In the genomic region with DNA sequence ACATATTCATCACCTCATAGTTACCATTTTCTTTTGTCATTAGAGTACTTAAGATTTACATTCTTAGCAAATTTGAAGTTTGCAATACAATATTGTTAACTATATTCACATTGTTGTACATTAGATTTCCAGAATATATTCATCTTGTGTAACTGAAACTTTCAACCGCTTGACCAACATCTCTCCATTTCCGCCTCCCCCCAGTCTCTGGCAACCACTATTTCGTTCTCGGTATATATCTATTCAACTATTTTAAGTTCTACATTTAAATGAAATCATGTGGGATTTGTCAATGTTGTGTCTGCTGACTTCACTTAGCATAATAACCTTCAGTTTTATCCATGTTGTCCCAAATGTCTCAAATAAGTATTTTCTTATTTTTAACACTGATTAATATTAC, we compare ENCODE assay signal across 27 cellular contexts.
"Had no signal": no experiment of that assay in that cellular context is flagged by ENCODE, and none has a peak within 500 bp of the region (broad histone marks: within the 10 kb centered on the region; RNA-seq: fewer than 3 reads in every experiment).

No MANE protein-coding gene starts in this region.

- H3K4me3 ChIP-seq: stomach, suprapubic skin, testis, thoracic aorta, thyroid gland, tibial artery, tibial nerve, transverse colon, upper lobe of left lung, upper lobe of right lung, uterus, vagina had no signal

- H3K36me3 ChIP-seq: stomach, suprapubic skin, thoracic aorta, thyroid gland, tibial artery, tibial nerve, transverse colon, upper lobe of left lung, upper lobe of right lung, uterus, vagina had no signal

- DNase-seq: stimulated activated CD4-positive, alpha-beta T cell treated with anti-CD3 and anti-CD28 coated beads, Interleukin-2, amount 100 ng/mL, for 48 hours; stimulated activated CD4-positive, alpha-beta T cell treated with anti-CD3 and anti-CD28 coated beads, Interleukin-4, amount 100 ng/mL, for 1 hour; stimulated activated CD4-positive, alpha-beta T cell treated with anti-CD3 and anti-CD28 coated beads, Interleukin-4, amount 100 ng/mL, for 24 hours; stimulated activated CD4-positive, alpha-beta T cell treated with anti-CD3 and anti-CD28 coated beads, Interleukin-4, amount 100 ng/mL, for 4 hours; stimulated activated CD8-positive, alpha-beta memory T cell treated with anti-CD3 and anti-CD28 coated beads, Interleukin-4, amount 100 ng/mL, for 48 hours; stimulated activated naive B cell treated with anti-CD40 and anti-IgM and Interleukin-4, amounts not matched to agents 10 μg/mL and 1 μg/mL and 100 μg/mL, for 72 hours; stimulated activated naive CD4-positive, alpha-beta T cell; stimulated activated naive CD4-positive, alpha-beta T cell treated with Interleukin-2 at 50 U/mL for 16 hours; stimulated activated naive CD8-positive, alpha-beta T cell treated with anti-CD3 and anti-CD28 coated beads, Interleukin-15, amount 100 ng/mL, for 72 hours; stimulated activated naive CD8-positive, alpha-beta T cell treated with anti-CD3 and anti-CD28 coated beads, Interleukin-15, Interleukin-2, amounts not matched to agents 100 U/mL and 50 U/mL, for 24 hours; stomach; substantia nigra; testis; thyroid gland; tibial artery; transverse colon; trophoblast cell; upper lobe of left lung; upper lobe of right lung; uterus had no signal

- H3K9me3 ChIP-seq: stomach, suprapubic skin, testis, thoracic aorta, thyroid gland, tibial artery, tibial nerve, upper lobe of left lung, upper lobe of right lung, uterus, vagina had no signal

- ATAC-seq: stimulated activated effector memory CD8-positive, alpha-beta T cell treated with anti-CD3 and anti-CD28 coated beads, Interleukin-12 subunit alpha, Interleukin-12 subunit beta, amount 100 ng/mL, for 72 hours; stimulated activated memory B cell treated with anti-CD40 and anti-IgM and Interleukin-4, amounts not matched to agents 10 μg/mL and 1 μg/mL and 100 μg/mL, for 72 hours; stimulated activated naive B cell treated with anti-CD40 and anti-IgM and Interleukin-4, amounts not matched to agents 10 μg/mL and 1 μg/mL and 100 μg/mL, for 72 hours; stimulated activated naive CD8-positive, alpha-beta T cell treated with anti-CD3 and anti-CD28 coated beads, Interleukin-15, amount 100 ng/mL, for 72 hours; stimulated activated naive CD8-positive, alpha-beta T cell treated with anti-CD3 and anti-CD28 coated beads, Interleukin-15, Interleukin-2, amounts not matched to agents 100 U/mL and 50 U/mL, for 24 hours; upper lobe of right lung had no signal

- H3K4me1 ChIP-seq: stomach, suprapubic skin, testis, thyroid gland, tibial nerve, transverse colon, upper lobe of left lung, upper lobe of right lung, uterus, vagina had no signal

- FAIRE-seq: urothelium cell line had no signal

- H3K27me3 ChIP-seq: stomach, suprapubic skin, testis, thyroid gland, tibial artery, tibial nerve, transverse colon, upper lobe of left lung, upper lobe of right lung, uterus, vagina had no signal

- H3K27ac ChIP-seq: stomach, suprapubic skin, testis, thoracic aorta, thyroid gland, tibial artery, tibial nerve, transverse colon, upper lobe of left lung, upper lobe of right lung, uterus, vagina had no signal
